ENCODE assay signal across 24 cellular contexts in genomic region chr17:79255046-79255445, GRCh38.
DNase-seq lines count a peak whose midpoint lies in the region; ATAC-seq, FAIRE-seq and TF ChIP-seq lines count a peak whose summit lies in the region.
"Had no signal": no experiment of that assay in that cellular context is flagged by ENCODE, and none has a peak within 500 bp of the region (broad histone marks: within the 10 kb centered on the region; RNA-seq: fewer than 3 reads in every experiment).

No MANE protein-coding gene starts in this region.

- no peak overlapping the region for H3K4me3 Mint-ChIP-seq in activated CD4-positive, alpha-beta memory T cell treated with anti-CD3 and anti-CD28 coated beads for 36 hours
- H3K4me3 Mint-ChIP-seq: CD14-positive monocyte; CD4-positive, alpha-beta T cell; CD8-positive, alpha-beta memory T cell had no signal

- TF ChIP-seq POLR2A in H1 (IDR thresholded peaks at IDR 0.05; ENCODE audit: control extremely low read depth in 1 of 2, low read depth in 2 of 2, low read length in 2 of 2), result no peak

- POLR2A ChIA-PET in HEK293 (lab: Yijun Ruan, JAX), result no interaction called here
- POLR2A ChIA-PET in H1 (lab: Charles Lee; ENCODE audit: partially characterized antibody), result interaction anchor here (1.4 kb wide), 1 partner anchor 11 kb away, joined by 4 read pairs; no protein-coding TSS in a partner anchor
- POLR2A ChIA-PET in activated CD4-positive, alpha-beta memory T cell treated with anti-CD3 and anti-CD28 coated beads for 36 hours (lab: Charles Lee), result no interaction called here

- H3K14ac ChIP-seq in H1 (ENCODE audit: insufficient read length) (no peak overlapping the region), trophoblast cell (ENCODE audit: low read length) (no peak overlapping the region)

- TF ChIP-seq EP300 in H1 (IDR thresholded peaks at IDR 0.05; ENCODE audit: borderline replicate concordance in 1 of 2, low read depth in 2 of 2, low read length in 2 of 2), result no peak

- no peak for ATAC-seq in GM19023 (IDR thresholded peaks at IDR 0.05; ENCODE audit: unreplicated experiment)
- ATAC-seq: A549, GM12878 had no signal

- H3K4me2 ChIP-seq in H1 (ENCODE audit: insufficient read depth in 1 of 2, low read depth in 2 of 2, low read length in 2 of 2) (no peak overlapping the region), trophoblast cell (ENCODE audit: low read length) (no peak overlapping the region)
- H3K4me2 ChIP-seq: A549; BLaER1 treated with 17β-estradiol and CSF1 and Interleukin-3, amounts not matched to agents 10 nM and 100 nM had no signal

- H4K20me1 ChIP-seq in H1 (replicated peaks in 1 of 2; ENCODE audit: control insufficient read depth in 1 of 2, insufficient read depth in 2 of 2, low read length in 2 of 2), result no peaks in the 10 kb centered on the region

- H2BK5ac ChIP-seq in H1 (ENCODE audit: low read depth, low read length) (no peak overlapping the region), trophoblast cell (ENCODE audit: low read depth, low read length, poor library complexity) (no peak overlapping the region)

- CTCF ChIA-PET in HEK293 (lab: Yijun Ruan, JAX) (no interaction called here), H1 (lab: Charles Lee; ENCODE audit: partially characterized antibody) (interaction anchor here (0.7 to 1.2 kb wide), 3 partner anchors 36 to 134 kb away, joined by 3 to 4 read pairs (median 3); no protein-coding TSS in a partner anchor)
- CTCF ChIA-PET in activated CD4-positive, alpha-beta memory T cell treated with anti-CD3 and anti-CD28 coated beads for 36 hours (lab: Charles Lee), result no interaction called here

- H2BK20ac ChIP-seq in H1 (ENCODE audit: low read length), result no peak overlapping the region

- no peak overlapping the region for H4K12ac ChIP-seq in trophoblast cell (ENCODE audit: low read depth, low read length)

- H3K23ac ChIP-seq in H1 (ENCODE audit: insufficient read length) (no peak overlapping the region), trophoblast cell (ENCODE audit: low read length) (no peak overlapping the region)

- H3K18ac ChIP-seq in H1 (ENCODE audit: extremely low read depth, low read length) (no peak overlapping the region), trophoblast cell (ENCODE audit: low read length) (no peak overlapping the region)

- H2BK12ac ChIP-seq in H1 (ENCODE audit: low read depth, low read length) (no peak overlapping the region), trophoblast cell (ENCODE audit: low read length) (no peak overlapping the region)

- no peak overlapping the region for H3K4me3 ChIP-seq in HEK293 (ENCODE audit: low read depth, low read length)
- H3K4me3 ChIP-seq in H1 (ENCODE audit: extremely low read depth in 1 of 4, insufficient read depth in 2 of 4, low read depth in 3 of 4, low read length in 4 of 4), result no peak overlapping the region
- peak overlapping the region; percentile 29 for H3K4me3 ChIP-seq in trophoblast cell (ENCODE audit: low read depth, low read length)
- H3K4me3 ChIP-seq: A549; BLaER1 treated with 17β-estradiol and CSF1 and Interleukin-3, amounts not matched to agents 10 nM and 100 nM; GM12878 had no signal

- no peaks in the 10 kb centered on the region for H3K9me3 ChIP-seq in HEK293 (ENCODE audit: control insufficient read depth, insufficient read depth, low read depth, low read length)
- no peaks in the 10 kb centered on the region for H3K9me3 ChIP-seq in H1 (ENCODE audit: insufficient read depth in 2 of 2, low read depth in 1 of 2, low read length in 1 of 2)
- no peaks in the 10 kb centered on the region for H3K9me3 ChIP-seq in trophoblast cell (ENCODE audit: insufficient read depth, low read depth, low read length)
- H3K9me3 ChIP-seq: A549; BE2C; BLaER1 treated with 17β-estradiol and CSF1 and Interleukin-3, amounts not matched to agents 10 nM and 100 nM had no signal

- H2BK120ac ChIP-seq in H1 (replicated peaks; ENCODE audit: low read depth, low read length) (no peak overlapping the region), trophoblast cell (ENCODE audit: insufficient read depth, low read length, poor library complexity) (no peak overlapping the region)

- no peaks in the 10 kb centered on the region for H3K4me1 Mint-ChIP-seq in activated CD4-positive, alpha-beta memory T cell treated with anti-CD3 and anti-CD28 coated beads for 36 hours (ENCODE audit: low read depth)
- H3K4me1 Mint-ChIP-seq: CD14-positive monocyte; CD8-positive, alpha-beta memory T cell had no signal

- H4K8ac ChIP-seq in H1 (ENCODE audit: extremely low read depth, insufficient read depth, low read length) (0 out of 2 replicates have a peak overlapping the region, but pooled peaks have one; percentile 28), trophoblast cell (ENCODE audit: low read depth, low read length) (no peak overlapping the region)

- H3K36me3 ChIP-seq in HEK293 (ENCODE audit: control insufficient read depth in 2 of 2, insufficient read depth in 1 of 2, low read length in 2 of 2), result no peaks in the 10 kb centered on the region
- no peaks in the 10 kb centered on the region for H3K36me3 ChIP-seq in H1 (ENCODE audit: control insufficient read depth in 2 of 4, insufficient read depth in 4 of 4, low read length in 3 of 4)
- no peaks in the 10 kb centered on the region for H3K36me3 ChIP-seq in trophoblast cell (ENCODE audit: control insufficient read depth in 1 of 2, insufficient read depth in 2 of 2, low read length in 2 of 2)
- H3K36me3 ChIP-seq: BE2C; BLaER1 treated with 17β-estradiol and CSF1 and Interleukin-3, amounts not matched to agents 10 nM and 100 nM had no signal

- no peak for TF ChIP-seq CTCF in HEK293 (tag by site-specific recombination; IDR thresholded peaks at IDR 0.05)
- TF ChIP-seq CTCF in H1 (IDR thresholded peaks at IDR 0.05; ENCODE audit: control extremely low read depth in 1 of 3, insufficient read depth in 1 of 3, low read depth in 1 of 3, low read length in 3 of 3), result no peak

- no peaks in the 10 kb centered on the region for H3K9me3 Mint-ChIP-seq in activated CD4-positive, alpha-beta memory T cell treated with anti-CD3 and anti-CD28 coated beads for 36 hours
- H3K9me3 Mint-ChIP-seq: CD14-positive monocyte; CD4-positive, alpha-beta T cell; CD8-positive, alpha-beta memory T cell had no signal

- H2AFZ ChIP-seq in H1 (ENCODE audit: low read length) (no peak overlapping the region), trophoblast cell (ENCODE audit: insufficient read depth, low read length, poor library complexity) (no peak overlapping the region)

- H3K79me2 ChIP-seq in H1 (ENCODE audit: control insufficient read depth in 1 of 2, insufficient read depth in 2 of 2, low read length in 2 of 2) (no peaks in the 10 kb centered on the region), trophoblast cell (ENCODE audit: control insufficient read depth, insufficient read depth, low read length, poor library complexity) (no peaks in the 10 kb centered on the region)

- H3K4me1 ChIP-seq in HEK293 (ENCODE audit: control insufficient read depth, insufficient read depth, low read length), result 0 out of 2 replicates have a peak, but pooled peaks cover 2% of the 10 kb centered on the region
- peaks cover 0 to 4% (median 0%) of the 10 kb centered on the region in 4 experiments; a peak in 1 of 7 replicates for H3K4me1 ChIP-seq in H1 (replicated peaks in 1 of 4; ENCODE audit: control insufficient read depth in 3 of 4, insufficient read depth in 4 of 4, low read length in 3 of 4)
- H3K4me1 ChIP-seq in trophoblast cell (ENCODE audit: control insufficient read depth in 1 of 2, insufficient read depth in 2 of 2, low read length in 2 of 2), result no peaks in the 10 kb centered on the region
- H3K4me1 ChIP-seq: A549, BE2C had no signal

- no peak overlapping the region for H3K4ac ChIP-seq in H1 (replicated peaks; ENCODE audit: insufficient read length, low read depth, low read length)
- H3K4ac ChIP-seq in trophoblast cell (ENCODE audit: low read depth, low read length), result no peak overlapping the region

- H4K5ac ChIP-seq in H1 (ENCODE audit: insufficient read length, low read depth, low read length), result no peak overlapping the region

- H3K79me1 ChIP-seq in H1 (ENCODE audit: low read depth, low read length), result no peaks in the 10 kb centered on the region
- no peaks in the 10 kb centered on the region for H3K79me1 ChIP-seq in trophoblast cell (ENCODE audit: low read length)

- no peaks in the 10 kb centered on the region for H3K36me3 Mint-ChIP-seq in activated CD4-positive, alpha-beta memory T cell treated with anti-CD3 and anti-CD28 coated beads for 36 hours
- H3K36me3 Mint-ChIP-seq: CD14-positive monocyte; CD8-positive, alpha-beta memory T cell had no signal

- H4K91ac ChIP-seq in H1 (replicated peaks; ENCODE audit: insufficient read length, low read length), result no peak overlapping the region
- H4K91ac ChIP-seq in trophoblast cell (ENCODE audit: low read depth, low read length), result no peak overlapping the region

- no peak for FAIRE-seq in H1 (lab: Jason Lieb, UNC)
- FAIRE-seq: A549, D721Med, GM12878 had no signal

- H3K27me3 ChIP-seq in H1 (replicated peaks in 1 of 4; ENCODE audit: control insufficient read depth in 3 of 4, extremely low read depth in 1 of 4, insufficient read depth in 3 of 4, low read length in 3 of 4), result 0 out of 7 replicates have a peak, but pooled peaks cover 0 to 4% (median 0%) of the 10 kb centered on the region in 4 experiments
- H3K27me3 ChIP-seq in trophoblast cell (ENCODE audit: insufficient read depth, low read length), result no peaks in the 10 kb centered on the region

- peaks cover 17% of the 10 kb centered on the region for H3K27me3 Mint-ChIP-seq in activated CD4-positive, alpha-beta memory T cell treated with anti-CD3 and anti-CD28 coated beads for 36 hours

- no peak for DNase-seq in H1 (ENCODE audit: low read depth in 1 of 2, low spot score in 2 of 2)
- no peak for DNase-seq in trophoblast cell
- DNase-seq in activated CD4-positive, alpha-beta T cell treated with anti-CD3 and anti-CD28 coated beads, Interleukin-2, amount 50 U/mL, for 1 hour, result no peak
- no peak for DNase-seq in activated CD4-positive, alpha-beta memory T cell treated with anti-CD3 and anti-CD28 coated beads for 36 hours
- DNase-seq: 8988T; ACHN; AML-193; BE2C; CD4-positive, alpha-beta T cell; CD8-positive, alpha-beta memory T cell; DMS 273 treated with DMSO at 0.1 percent for 48 hours; DMS79; EL; GDM1; GOT3; H7; HCEC 1CT had no signal

- H3K9ac ChIP-seq in H1 (replicated peaks in 1 of 4; ENCODE audit: extremely low read depth in 1 of 4, low read depth in 3 of 4, low read length in 3 of 4) (no peak overlapping the region), trophoblast cell (ENCODE audit: low read length) (no peak overlapping the region)
- H3K9ac ChIP-seq: BLaER1 treated with 17β-estradiol and CSF1 and Interleukin-3, amounts not matched to agents 10 nM and 100 nM had no signal

- intact Hi-C loops in activated CD4-positive, alpha-beta memory T cell treated with anti-CD3 and anti-CD28 coated beads for 36 hours (cut with micrococcal nuclease), result no loop called here

- WGBS in H1 (ENCODE audit: extremely low coverage in 1 of 2, insufficient coverage in 1 of 2, insufficient read length in 1 of 2, insufficient replicate concordance in 2 of 2, low coverage in 1 of 2, low lambda C conversion rate in 2 of 2, missing lambda C conversion rate in 1 of 2), 2 experiments, result 88% methylated on average over 6 of the region's 6 CpGs; no CpG with 5 or more reads in 1 of the 2 experiments
- no CpG with 5 or more reads among the region's 6 CpGs for WGBS in trophoblast cell (ENCODE audit: extremely low coverage, insufficient coverage, insufficient read length)

- H3K27ac Mint-ChIP-seq in activated CD4-positive, alpha-beta memory T cell treated with anti-CD3 and anti-CD28 coated beads for 36 hours, result no peak overlapping the region
- H3K27ac Mint-ChIP-seq: CD14-positive monocyte; CD4-positive, alpha-beta T cell; CD8-positive, alpha-beta memory T cell had no signal

- no peak overlapping the region for H3K56ac ChIP-seq in H1 (replicated peaks; ENCODE audit: insufficient read length, low read depth, low read length)

- H2AK5ac ChIP-seq in H1 (ENCODE audit: low read depth, low read length) (no peak overlapping the region), trophoblast cell (ENCODE audit: low read length) (no peak overlapping the region)

- H3K23me2 ChIP-seq in H1 (ENCODE audit: low read depth, low read length), result no peaks in the 10 kb centered on the region

- TF ChIP-seq RAD21 in H1 (IDR thresholded peaks at IDR 0.05 in 1 of 2, conservative IDR thresholded peaks at IDR 0.05 in 1 of 2; ENCODE audit: low read depth in 2 of 2, low read length in 2 of 2), result no peak

- H3K27ac ChIP-seq in HEK293 (ENCODE audit: extremely low read depth, low read depth, low read length) (no peak overlapping the region), H1 (ENCODE audit: low read depth, low read length) (no peak overlapping the region), trophoblast cell (ENCODE audit: low read depth, low read length) (no peak overlapping the region)
- H3K27ac ChIP-seq: A549; BLaER1 treated with 17β-estradiol and CSF1 and Interleukin-3, amounts not matched to agents 10 nM and 100 nM had no signal

- no peak overlapping the region for H2BK15ac ChIP-seq in H1 (ENCODE audit: low read length)
